Comparison of ENCODE assay signal across 27 cellular contexts in genomic region chr4:121817006-121817405, GRCh38. TPM values are rescaled to one million over a fixed set of nuclear protein-coding genes. Genes with fewer than 3 reads are reported as not detected.
"Had no signal": no experiment of that assay in that cellular context is flagged by ENCODE, and none has a peak within 500 bp of the region (broad histone marks: within the 10 kb centered on the region; RNA-seq: fewer than 3 reads in every experiment).

No MANE protein-coding gene starts in this region.

- H3K27ac ChIP-seq: ascending aorta, esophagus muscularis mucosa, foreskin keratinocyte, left lung, lower lobe of right lung, skin epidermis, testis, transverse colon had no signal

- H3K4me3 Mint-ChIP-seq: activated B cell treated with CpG ODN at 0.5 μM for 24 hours; activated CD8-positive, alpha-beta T cell treated with anti-CD3 and anti-CD28 coated beads for 36 hours; activated naive CD4-positive, alpha-beta T cell treated with anti-CD3 and anti-CD28 coated beads, Interleukin-2, amount 10 ng/mL, durations not matched to agents 7 days and 5 days; activated naive CD8-positive, alpha-beta T cell treated with anti-CD3 and anti-CD28 coated beads, Interleukin-2, amount 10 ng/mL, durations not matched to agents 7 days and 5 days; activated T-helper 1 cell treated with anti-CD3 and anti-CD28 coated beads, Interleukin-12 subunit alpha, Interleukin-12 subunit beta, Interleukin-2, Interleukin-4 antibody, amounts not matched to agents 30 ng/mL and 10 ng/mL and 1 ng/mL, durations not matched to agents 14 hours and 24 hours and 36 hours; central memory CD8-positive, alpha-beta T cell; dendritic cell treated with granulocyte-macrophage colony-stimulating factor and Interleukin-4, amounts not matched to agents 40 ng/mL and 50 ng/mL, for 4 days; endodermal cell; natural killer cell; T-helper 2 cell treated with Interferon-gamma antibody and Interleukin-4, amounts not matched to agents 5 μg/mL and 100 μg/mL, for 36 hours had no signal

- H3K9me3 Mint-ChIP-seq: activated B cell treated with CpG ODN at 0.5 μM for 24 hours; activated CD8-positive, alpha-beta T cell treated with anti-CD3 and anti-CD28 coated beads for 36 hours; activated naive CD4-positive, alpha-beta T cell treated with anti-CD3 and anti-CD28 coated beads, Interleukin-2, amount 10 ng/mL, durations not matched to agents 7 days and 5 days; activated naive CD8-positive, alpha-beta T cell treated with anti-CD3 and anti-CD28 coated beads, Interleukin-2, amount 10 ng/mL, durations not matched to agents 7 days and 5 days; activated T-helper 1 cell treated with anti-CD3 and anti-CD28 coated beads, Interleukin-12 subunit alpha, Interleukin-12 subunit beta, Interleukin-2, Interleukin-4 antibody, amounts not matched to agents 30 ng/mL and 10 ng/mL and 1 ng/mL, durations not matched to agents 14 hours and 24 hours and 36 hours; central memory CD8-positive, alpha-beta T cell; dendritic cell treated with granulocyte-macrophage colony-stimulating factor and Interleukin-4, amounts not matched to agents 40 ng/mL and 50 ng/mL, for 4 days; endodermal cell; natural killer cell; T-helper 2 cell treated with Interferon-gamma antibody and Interleukin-4, amounts not matched to agents 5 μg/mL and 100 μg/mL, for 36 hours had no signal

- H3K4me1 Mint-ChIP-seq: activated B cell treated with CpG ODN at 0.5 μM for 24 hours had no signal

- H3K27ac Mint-ChIP-seq: activated B cell treated with CpG ODN at 0.5 μM for 24 hours; dendritic cell treated with granulocyte-macrophage colony-stimulating factor and Interleukin-4, amounts not matched to agents 40 ng/mL and 50 ng/mL, for 4 days; endodermal cell had no signal

- H3K27me3 Mint-ChIP-seq: activated B cell treated with CpG ODN at 0.5 μM for 24 hours; activated CD8-positive, alpha-beta T cell treated with anti-CD3 and anti-CD28 coated beads for 36 hours; activated naive CD4-positive, alpha-beta T cell treated with anti-CD3 and anti-CD28 coated beads, Interleukin-2, amount 10 ng/mL, durations not matched to agents 7 days and 5 days; activated naive CD8-positive, alpha-beta T cell treated with anti-CD3 and anti-CD28 coated beads, Interleukin-2, amount 10 ng/mL, durations not matched to agents 7 days and 5 days; central memory CD8-positive, alpha-beta T cell; dendritic cell treated with granulocyte-macrophage colony-stimulating factor and Interleukin-4, amounts not matched to agents 40 ng/mL and 50 ng/mL, for 4 days had no signal

- DNase-seq: activated B cell treated with CpG ODN at 0.5 μM for 24 hours; activated CD4-positive, alpha-beta T cell treated with anti-CD3 and anti-CD28 coated beads, Interleukin-2, amount 50 U/mL, for 1 hour; activated CD8-positive, alpha-beta T cell treated with anti-CD3 and anti-CD28 coated beads for 36 hours; activated effector memory CD4-positive, alpha-beta T cell treated with anti-CD3 and anti-CD28 coated beads, Interleukin-2, amount 50 U/mL, for 16 hours; activated naive CD4-positive, alpha-beta T cell treated with anti-CD3 and anti-CD28 coated beads, Interleukin-2, amount 10 ng/mL, durations not matched to agents 7 days and 5 days; activated naive CD8-positive, alpha-beta T cell treated with anti-CD3 and anti-CD28 coated beads, Interleukin-2, amount 10 ng/mL, durations not matched to agents 7 days and 5 days; endodermal cell; foreskin keratinocyte; left lung; lower lobe of right lung; mesendoderm; natural killer cell; stimulated activated CD4-positive, alpha-beta T cell treated with anti-CD3 and anti-CD28 coated beads, Interleukin-12 subunit alpha, Interleukin-12 subunit beta, amount 100 ng/mL, for 4 hours; stimulated activated CD4-positive, alpha-beta T cell treated with anti-CD3 and anti-CD28 coated beads, Interleukin-4, amount 100 ng/mL, for 1 hour; stimulated activated naive CD8-positive, alpha-beta T cell treated with anti-CD3 and anti-CD28 coated beads, Interleukin-15, Interleukin-2, amounts not matched to agents 100 U/mL and 50 U/mL, for 24 hours; testis; transverse colon had no signal

- H3K27me3 ChIP-seq: ascending aorta, esophagus muscularis mucosa, foreskin keratinocyte, left lung, testis, transverse colon had no signal

- H3K9me3 ChIP-seq: ascending aorta, esophagus muscularis mucosa, left lung, lower lobe of right lung, testis, transverse colon had no signal

- H3K4me3 ChIP-seq: ascending aorta, esophagus muscularis mucosa, left lung, lower lobe of right lung, skin epidermis, testis, transverse colon had no signal

- ATAC-seq: activated CD8-positive, alpha-beta T cell treated with anti-CD3 and anti-CD28 coated beads for 36 hours; foreskin keratinocyte; left lung; lower lobe of right lung; natural killer cell; sciatic nerve; stimulated activated naive CD8-positive, alpha-beta T cell treated with anti-CD3 and anti-CD28 coated beads, Interleukin-15, Interleukin-2, amounts not matched to agents 100 U/mL and 50 U/mL, for 24 hours had no signal

- H3K4me1 ChIP-seq: ascending aorta, esophagus muscularis mucosa, lower lobe of right lung, testis had no signal

RNA-seq across cellular contexts. Expression of gene CCNA2, which starts 6.7 kb away (rescaled TPM):
- total RNA-seq: ascending aorta had no signal

RNA-seq across cellular contexts. Expression of gene SMIM43, which starts 52.0 kb away (rescaled TPM):
- total RNA-seq: activated B cell treated with CpG ODN at 0.5 μM for 24 hours; activated CD8-positive, alpha-beta T cell treated with anti-CD3 and anti-CD28 coated beads for 36 hours; activated naive CD8-positive, alpha-beta T cell treated with anti-CD3 and anti-CD28 coated beads, Interleukin-2, amount 10 ng/mL, durations not matched to agents 7 days and 5 days; activated T-helper 1 cell treated with anti-CD3 and anti-CD28 coated beads, Interleukin-12 subunit alpha, Interleukin-12 subunit beta, Interleukin-2, Interleukin-4 antibody, amounts not matched to agents 30 ng/mL and 10 ng/mL and 1 ng/mL, durations not matched to agents 14 hours and 24 hours and 36 hours; ascending aorta; endodermal cell; foreskin keratinocyte; mononuclear cell; natural killer cell; posterior vena cava had no signal
